Comparison of ENCODE assay signal across 8 cellular contexts in genomic region chr9:101119206-101119819, GRCh38.
A peak's percentile ranks its signal among the peaks of the same experiment; 100 is the strongest.
DNase-seq lines count a peak whose midpoint lies in the region; ATAC-seq and TF ChIP-seq lines count a peak whose summit lies in the region.

No MANE protein-coding gene starts in this region.

- TF ChIP-seq CTCF in choroid plexus epithelial cell (conservative IDR thresholded peaks at IDR 0.05; ENCODE audit: low read depth, low read length): peak; percentile 71
- peak; percentile 48 for TF ChIP-seq CTCF in mucosa of descending colon (IDR thresholded peaks at IDR 0.05)
- TF ChIP-seq CTCF in omental fat pad (IDR thresholded peaks at IDR 0.05): no peak

- H3K4me1 ChIP-seq in mucosa of descending colon (ENCODE audit: low read depth): no peaks in the 10 kb centered on the region

- peak; percentile 23 to 40 for DNase-seq in SHP77 (lab: John Stamatoyannopoulos, UW)
- no peak for DNase-seq in SHP77 treated with DMSO at 0.1 percent for 48 hours (lab: John Stamatoyannopoulos, UW)
- DNase-seq in NCI-H82 (lab: John Stamatoyannopoulos, UW): peak; percentile 93
- peak; percentile 19 for DNase-seq in choroid plexus epithelial cell (ENCODE audit: low read depth)
- peak; percentile 44 to 79 (median 70) for DNase-seq in mucosa of descending colon
- DNase-seq in omental fat pad (ENCODE audit: low spot score): no peak

- H3K4me3 ChIP-seq in choroid plexus epithelial cell (ENCODE audit: low read depth, low read length) (no peak overlapping the region), mucosa of descending colon (no peak overlapping the region)

- peak; percentile 74 for ATAC-seq in GM21381 (IDR thresholded peaks at IDR 0.05; ENCODE audit: unreplicated experiment)
- peak; percentile 84 for ATAC-seq in HG03565 (IDR thresholded peaks at IDR 0.05; ENCODE audit: unreplicated experiment)
- peak; percentile 89 for ATAC-seq in mucosa of descending colon
- ATAC-seq in omental fat pad (ENCODE audit: low FRiP score): no peak

- intact Hi-C loops in mucosa of descending colon (cut with DNase I, micrococcal nuclease): no loop called here

- no peaks in the 10 kb centered on the region for H3K36me3 ChIP-seq in mucosa of descending colon (ENCODE audit: low read depth)

- H3K9me3 ChIP-seq in mucosa of descending colon: peaks cover 3% of the 10 kb centered on the region

Comparison
In these comparisons a context has a peak if more than half of its experiments do, and no peak if none do; other contexts are left out.
1. DNase-seq: peak in SHP77 (2 of 2), NCI-H82 (single experiment), choroid plexus epithelial cell (single experiment) and mucosa of descending colon (3 of 3); none in SHP77 treated with DMSO at 0.1 percent for 48 hours (single experiment) and omental fat pad (single experiment).
2. CTCF ChIP-seq: peak in choroid plexus epithelial cell (single experiment) and mucosa of descending colon (single experiment); none in omental fat pad (0 of 3).